ENCODE assay signal across 1 cellular context in the genomic region with DNA sequence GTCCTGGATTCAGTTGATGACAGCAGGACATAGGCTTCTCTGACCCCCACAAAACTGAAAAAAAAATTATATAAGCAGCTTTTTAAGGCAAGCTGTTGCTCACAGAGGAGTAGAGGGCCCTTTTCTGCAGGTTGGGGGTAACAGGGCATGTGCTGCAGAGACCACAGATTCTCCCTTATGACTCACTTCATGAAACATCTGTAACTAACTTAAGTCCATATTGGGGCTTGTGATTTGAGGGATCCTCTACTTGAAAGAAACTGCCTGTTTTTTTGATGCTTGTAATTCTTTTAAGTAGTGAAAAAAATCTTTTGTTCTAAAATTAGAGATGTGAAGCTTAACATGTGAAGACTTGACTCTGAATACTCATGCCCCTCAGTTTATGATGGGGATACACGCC.
TF ChIP-seq lines count a peak whose summit lies in the region.

No MANE protein-coding gene starts in this region.

TF ChIP-seq in SK-N-SH treated with all-trans-retinoic acid at 6 μM for 48 hours, 23 proteins besides CTCF, POLR2A, EP300 and RAD21 (continued from another document):
- TF ChIP-seq, protein P1, sequence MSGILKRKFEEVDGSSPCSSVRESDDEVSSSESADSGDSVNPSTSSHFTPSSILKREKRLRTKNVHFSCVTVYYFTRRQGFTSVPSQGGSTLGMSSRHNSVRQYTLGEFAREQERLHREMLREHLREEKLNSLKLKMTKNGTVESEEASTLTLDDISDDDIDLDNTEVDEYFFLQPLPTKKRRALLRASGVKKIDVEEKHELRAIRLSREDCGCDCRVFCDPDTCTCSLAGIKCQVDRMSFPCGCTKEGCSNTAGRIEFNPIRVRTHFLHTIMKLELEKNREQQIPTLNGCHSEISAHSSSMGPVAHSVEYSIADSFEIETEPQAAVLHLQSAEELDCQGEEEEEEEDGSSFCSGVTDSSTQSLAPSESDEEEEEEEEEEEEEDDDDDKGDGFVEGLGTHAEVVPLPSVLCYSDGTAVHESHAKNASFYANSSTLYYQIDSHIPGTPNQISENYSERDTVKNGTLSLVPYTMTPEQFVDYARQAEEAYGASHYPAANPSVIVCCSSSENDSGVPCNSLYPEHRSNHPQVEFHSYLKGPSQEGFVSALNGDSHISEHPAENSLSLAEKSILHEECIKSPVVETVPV (CRISPR knock-in tag; IDR thresholded peaks at IDR 0.05), result no peak
- TF ChIP-seq ZNF8 (CRISPR knock-in tag; IDR thresholded peaks at IDR 0.05) (no peak), PPARA (CRISPR knock-in tag; IDR thresholded peaks at IDR 0.05; ENCODE audit: borderline replicate concordance) (no peak), TCF4 (CRISPR knock-in tag; IDR thresholded peaks at IDR 0.05; ENCODE audit: borderline replicate concordance) (no peak), ZNF565 (CRISPR knock-in tag; conservative IDR thresholded peaks at IDR 0.05; ENCODE audit: low read depth) (no peak), ZNF70 (CRISPR knock-in tag; IDR thresholded peaks at IDR 0.05) (no peak), OSR1 (CRISPR knock-in tag; IDR thresholded peaks at IDR 0.05) (no peak), CSDC2 (CRISPR knock-in tag; IDR thresholded peaks at IDR 0.05) (no peak)
